Comparison of ENCODE assay signal across 22 cellular contexts in the genomic region with DNA sequence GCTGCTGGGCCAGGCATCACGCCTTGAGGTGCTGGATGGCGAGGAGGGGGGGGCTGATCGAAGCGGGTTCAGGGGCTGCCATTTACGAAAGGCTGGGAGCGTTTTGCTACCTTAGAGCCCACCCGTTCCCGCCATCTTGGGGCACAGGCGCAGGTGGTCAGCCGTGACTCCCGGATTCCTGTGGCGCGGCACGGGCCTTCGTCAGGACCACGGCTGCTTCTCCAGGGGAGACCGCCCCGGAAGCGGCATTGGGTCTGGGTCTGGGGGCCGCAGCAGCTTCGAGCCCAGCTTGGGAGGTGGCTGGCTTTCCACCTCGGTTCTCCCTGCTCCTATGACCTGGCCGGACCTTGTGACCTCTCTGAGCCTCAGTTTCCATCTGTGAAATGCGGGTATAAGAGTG. TPM values are rescaled to one million over a fixed set of nuclear protein-coding genes. Genes with fewer than 3 reads are reported as not detected.
DNase-seq lines count a peak whose midpoint lies in the region; ATAC-seq, FAIRE-seq and TF ChIP-seq lines count a peak whose summit lies in the region.
"Had no signal": no experiment of that assay in that cellular context is flagged by ENCODE, and none has a peak within 500 bp of the region (broad histone marks: within the 10 kb centered on the region; RNA-seq: fewer than 3 reads in every experiment).

No MANE protein-coding gene starts in this region.

- no peak for ATAC-seq in activated naive CD4-positive, alpha-beta T cell treated with anti-CD3 and anti-CD28 coated beads, Interleukin-2, amount 50 U/mL, for 72 hours
- ATAC-seq: gastrocnemius medialis, left cardiac atrium had no signal

- TF ChIP-seq POLR2A in vagina (IDR thresholded peaks at IDR 0.05), result no peak

- H4K8ac ChIP-seq in mesenchymal stem cell (ENCODE audit: low read length), result peak overlapping the region; percentile 53

- no peaks in the 10 kb centered on the region for H3K9me3 Mint-ChIP-seq in activated naive CD4-positive, alpha-beta T cell treated with anti-CD3 and anti-CD28 coated beads, Interleukin-2, amount 50 U/mL, for 72 hours
- H3K9me3 Mint-ChIP-seq in activated naive CD4-positive, alpha-beta T cell treated with anti-CD3 and anti-CD28 coated beads, Interleukin-2, amount 10 ng/mL, durations not matched to agents 7 days and 5 days, result no peaks in the 10 kb centered on the region
- no peaks in the 10 kb centered on the region for H3K9me3 Mint-ChIP-seq in astrocyte (ENCODE audit: unreplicated experiment)
- H3K9me3 Mint-ChIP-seq: CD8-positive, alpha-beta memory T cell; mesothelial cell of epicardium; nephron had no signal

- H3K4me3 Mint-ChIP-seq in activated naive CD4-positive, alpha-beta T cell treated with anti-CD3 and anti-CD28 coated beads, Interleukin-2, amount 10 ng/mL, durations not matched to agents 7 days and 5 days, result no peak overlapping the region
- no peak overlapping the region for H3K4me3 Mint-ChIP-seq in astrocyte (ENCODE audit: unreplicated experiment)
- H3K4me3 Mint-ChIP-seq: mesothelial cell of epicardium, nephron had no signal

- peak overlapping the region; percentile 66 for H3K9ac ChIP-seq in astrocyte (ENCODE audit: low read length)
- H3K9ac ChIP-seq in mesenchymal stem cell (ENCODE audit: low read length), result peak overlapping the region; percentile 75

- no peaks in the 10 kb centered on the region for H3K36me3 Mint-ChIP-seq in activated naive CD4-positive, alpha-beta T cell treated with anti-CD3 and anti-CD28 coated beads, Interleukin-2, amount 50 U/mL, for 72 hours
- no peaks in the 10 kb centered on the region for H3K36me3 Mint-ChIP-seq in activated naive CD4-positive, alpha-beta T cell treated with anti-CD3 and anti-CD28 coated beads, Interleukin-2, amount 10 ng/mL, durations not matched to agents 7 days and 5 days
- H3K36me3 Mint-ChIP-seq in astrocyte (ENCODE audit: low read depth, unreplicated experiment), result peaks cover 13% of the 10 kb centered on the region
- H3K36me3 Mint-ChIP-seq: CD8-positive, alpha-beta memory T cell; mesothelial cell of epicardium had no signal

- peaks cover 13% of the 10 kb centered on the region for H3K79me1 ChIP-seq in mesenchymal stem cell (replicated peaks; ENCODE audit: low read length, poor library complexity, severe bottlenecking)

- peaks cover 96% of the 10 kb centered on the region for H4K20me1 ChIP-seq in astrocyte (ENCODE audit: insufficient read depth, low read length)

- H3K27ac ChIP-seq in astrocyte (ENCODE audit: low read depth, low read length) (peak overlapping the region; percentile 71), mesenchymal stem cell (ENCODE audit: low read length, poor library complexity, severe bottlenecking) (peak overlapping the region; percentile 5), vagina (peak overlapping the region; percentile 64)
- H3K27ac ChIP-seq: gastrocnemius medialis, PC-9, SK-N-MC had no signal

- no peak overlapping the region for H3K18ac ChIP-seq in mesenchymal stem cell (ENCODE audit: low read depth in 1 of 2, low read length in 2 of 2)

- H3K4me3 ChIP-seq in astrocyte (ENCODE audit: insufficient read depth, low read depth, low read length) (no peak overlapping the region), mesenchymal stem cell (ENCODE audit: insufficient read depth in 1 of 2, low read depth in 1 of 2, low read length in 2 of 2) (no peak overlapping the region), vagina (no peak overlapping the region)
- H3K4me3 ChIP-seq: MG63, PC-9, SK-N-MC, skin epidermis had no signal

- H3K14ac ChIP-seq in mesenchymal stem cell (ENCODE audit: low read length in 2 of 2), result peak overlapping the region in 1 of 2 experiments; percentile 37

- peak overlapping the region; percentile 36 to 84 for H3K27ac Mint-ChIP-seq in activated naive CD4-positive, alpha-beta T cell treated with anti-CD3 and anti-CD28 coated beads, Interleukin-2, amount 50 U/mL, for 72 hours
- H3K27ac Mint-ChIP-seq in activated naive CD4-positive, alpha-beta T cell treated with anti-CD3 and anti-CD28 coated beads, Interleukin-2, amount 10 ng/mL, durations not matched to agents 7 days and 5 days, result no peak overlapping the region
- no peak overlapping the region for H3K27ac Mint-ChIP-seq in astrocyte (ENCODE audit: unreplicated experiment)
- H3K27ac Mint-ChIP-seq: mesothelial cell of epicardium, progenitor cell of endocrine pancreas had no signal

- H2BK5ac ChIP-seq in mesenchymal stem cell (ENCODE audit: low read depth, low read length, poor library complexity, severe bottlenecking), result no peak overlapping the region

- H3K79me2 ChIP-seq in astrocyte (ENCODE audit: insufficient read depth, low read length), result peaks cover 100% of the 10 kb centered on the region

- no peaks in the 10 kb centered on the region for H3K9me3 ChIP-seq in astrocyte (ENCODE audit: insufficient read depth, low read depth, low read length)
- no peaks in the 10 kb centered on the region for H3K9me3 ChIP-seq in mesenchymal stem cell (ENCODE audit: control insufficient read depth, low read length)
- no peaks in the 10 kb centered on the region for H3K9me3 ChIP-seq in vagina
- H3K9me3 ChIP-seq: gastrocnemius medialis, MG63 had no signal

- peaks cover 54% of the 10 kb centered on the region for H3K4me1 ChIP-seq in astrocyte (ENCODE audit: insufficient read depth, low read length)
- H3K4me1 ChIP-seq in mesenchymal stem cell (ENCODE audit: control insufficient read depth, insufficient read depth, low read depth, low read length), result peaks cover 77% of the 10 kb centered on the region
- peaks cover 72% of the 10 kb centered on the region for H3K4me1 ChIP-seq in vagina

- H3K4me2 ChIP-seq in astrocyte (ENCODE audit: low read length) (peak overlapping the region; percentile 61), mesenchymal stem cell (ENCODE audit: low read length, poor library complexity, severe bottlenecking) (no peak overlapping the region)
- H3K4me2 ChIP-seq: PC-9 had no signal

- H2AFZ ChIP-seq in astrocyte (ENCODE audit: low read depth, low read length), result no peak overlapping the region
- no peak overlapping the region for H2AFZ ChIP-seq in mesenchymal stem cell (ENCODE audit: low read depth, low read length)
- H2AFZ ChIP-seq: PC-9 had no signal

- peaks cover 40% of the 10 kb centered on the region for H3K4me1 Mint-ChIP-seq in activated naive CD4-positive, alpha-beta T cell treated with anti-CD3 and anti-CD28 coated beads, Interleukin-2, amount 10 ng/mL, durations not matched to agents 7 days and 5 days
- peaks cover 41% of the 10 kb centered on the region for H3K4me1 Mint-ChIP-seq in astrocyte (ENCODE audit: low read depth, unreplicated experiment)

- CTCF ChIA-PET in activated naive CD4-positive, alpha-beta T cell treated with anti-CD3 and anti-CD28 coated beads, Interleukin-2, amount 10 ng/mL, durations not matched to agents 7 days and 5 days (lab: Charles Lee), result interaction anchor here (1.0 kb wide), 1 partner anchor 139 kb away, joined by 3 read pairs; no protein-coding TSS in a partner anchor

- no peaks in the 10 kb centered on the region for H3K27me3 ChIP-seq in astrocyte (ENCODE audit: insufficient read depth, low read length)
- no peaks in the 10 kb centered on the region for H3K27me3 ChIP-seq in mesenchymal stem cell (ENCODE audit: control insufficient read depth in 1 of 2, insufficient read depth in 1 of 2, low read length in 2 of 2)
- no peaks in the 10 kb centered on the region for H3K27me3 ChIP-seq in vagina
- H3K27me3 ChIP-seq: gastrocnemius medialis, MG63 had no signal

- TF ChIP-seq CTCF in astrocyte (IDR thresholded peaks at IDR 0.05; ENCODE audit: insufficient read depth, low read depth, low read length) (no peak), vagina (IDR thresholded peaks at IDR 0.05) (no peak)

- no peak overlapping the region for H3K23ac ChIP-seq in mesenchymal stem cell (ENCODE audit: low read length in 2 of 2)

- no peak overlapping the region for H2BK120ac ChIP-seq in mesenchymal stem cell (ENCODE audit: low read depth, low read length)

- intact Hi-C loops in vagina (cut with DNase I), result no loop called here

- peaks cover 3% of the 10 kb centered on the region for H3K27me3 Mint-ChIP-seq in activated naive CD4-positive, alpha-beta T cell treated with anti-CD3 and anti-CD28 coated beads, Interleukin-2, amount 10 ng/mL, durations not matched to agents 7 days and 5 days
- H3K27me3 Mint-ChIP-seq in astrocyte (ENCODE audit: low read depth, unreplicated experiment), result no peaks in the 10 kb centered on the region

- 96% methylated on average over 24 of the region's 24 CpGs for WGBS in mesenchymal stem cell

- FAIRE-seq in astrocyte (lab: Jason Lieb, UNC), result no peak

- peak overlapping the region; percentile 59 to 72 for H2BK12ac ChIP-seq in mesenchymal stem cell (ENCODE audit: low read length in 2 of 2)

- H3K4ac ChIP-seq in mesenchymal stem cell (ENCODE audit: low read depth in 1 of 2, low read length in 2 of 2), result peak overlapping the region in 1 of 2 experiments; percentile 59

- peak overlapping the region; percentile 75 for H2AK5ac ChIP-seq in mesenchymal stem cell (ENCODE audit: low read length, severe bottlenecking)

- peak overlapping the region; percentile 66 for H4K91ac ChIP-seq in mesenchymal stem cell (ENCODE audit: low read length)

- DNase-seq in activated naive CD4-positive, alpha-beta T cell treated with anti-CD3 and anti-CD28 coated beads, Interleukin-2, amount 50 U/mL, for 72 hours (ENCODE audit: low spot score in 2 of 2), result no peak
- DNase-seq in activated naive CD4-positive, alpha-beta T cell treated with anti-CD3 and anti-CD28 coated beads, Interleukin-2, amount 10 ng/mL, durations not matched to agents 7 days and 5 days, result no peak
- DNase-seq in astrocyte (ENCODE audit: low read depth) (no peak), mesenchymal stem cell (no peak), vagina (ENCODE audit: extremely low spot score in 2 of 2) (no peak), NCI-H2171 (lab: John Stamatoyannopoulos, UW) (no peak), T1000 (lab: John Stamatoyannopoulos, UW) (no peak), hypothalamus (lab: John Stamatoyannopoulos, UW) (no peak)
- DNase-seq: activated CD4-positive, alpha-beta T cell treated with anti-CD3 and anti-CD28 coated beads for 4 hours; CD8-positive, alpha-beta memory T cell; cortex of kidney; gastrocnemius medialis; left cardiac atrium; NCI-H2227 treated with DMSO at 0.1 percent for 48 hours; NCI-H82 had no signal

- H3K36me3 ChIP-seq in astrocyte (ENCODE audit: insufficient read depth, low read length) (no peaks in the 10 kb centered on the region), mesenchymal stem cell (ENCODE audit: control insufficient read depth in 1 of 2, insufficient read depth in 2 of 2, low read depth in 1 of 2, low read length in 2 of 2) (peaks cover 38 to 51% of the 10 kb centered on the region in 2 experiments), vagina (no peaks in the 10 kb centered on the region)
- H3K36me3 ChIP-seq: gastrocnemius medialis, MG63 had no signal

- no peak overlapping the region for H2BK15ac ChIP-seq in mesenchymal stem cell (ENCODE audit: low read depth, poor library complexity, severe bottlenecking)

RNA-seq across cellular contexts. Expression of gene SPSB1, which starts 23.8 kb away (rescaled TPM):
- total RNA-seq in activated naive CD4-positive, alpha-beta T cell treated with anti-CD3 and anti-CD28 coated beads, Interleukin-2, amount 50 U/mL, for 72 hours, result 10 to 100 TPM in 1 of 2 donors, 1 to 10 TPM in 1; 3.8 to 12.6 TPM
- total RNA-seq in astrocyte, result 53.5 and 56.7 TPM in 2 replicates
- 34.8 TPM for polyA plus RNA-seq in mesenchymal stem cell (2013, experiment 1 of 2)
- 35.0 TPM for polyA plus RNA-seq in mesenchymal stem cell (2013, experiment 2 of 2)
- 40.0 TPM for total RNA-seq in vagina

Comparison
In these comparisons a context has a peak if more than half of its experiments do, and no peak if none do; other contexts are left out.
1. H3K27ac Mint-ChIP-seq: peak in activated naive CD4-positive, alpha-beta T cell treated with anti-CD3 and anti-CD28 coated beads, Interleukin-2, amount 50 U/mL, for 72 hours (2 of 2); none in activated naive CD4-positive, alpha-beta T cell treated with anti-CD3 and anti-CD28 coated beads, Interleukin-2, amount 10 ng/mL, durations not matched to agents 7 days and 5 days (single experiment) and astrocyte (single experiment).
2. H3K27ac ChIP-seq: peak in every context shown above with its lines; median percentile 71 in astrocyte; 64 in vagina; 5 in mesenchymal stem cell.